24 cellular contexts compared by ENCODE assay signal in the genomic region with DNA sequence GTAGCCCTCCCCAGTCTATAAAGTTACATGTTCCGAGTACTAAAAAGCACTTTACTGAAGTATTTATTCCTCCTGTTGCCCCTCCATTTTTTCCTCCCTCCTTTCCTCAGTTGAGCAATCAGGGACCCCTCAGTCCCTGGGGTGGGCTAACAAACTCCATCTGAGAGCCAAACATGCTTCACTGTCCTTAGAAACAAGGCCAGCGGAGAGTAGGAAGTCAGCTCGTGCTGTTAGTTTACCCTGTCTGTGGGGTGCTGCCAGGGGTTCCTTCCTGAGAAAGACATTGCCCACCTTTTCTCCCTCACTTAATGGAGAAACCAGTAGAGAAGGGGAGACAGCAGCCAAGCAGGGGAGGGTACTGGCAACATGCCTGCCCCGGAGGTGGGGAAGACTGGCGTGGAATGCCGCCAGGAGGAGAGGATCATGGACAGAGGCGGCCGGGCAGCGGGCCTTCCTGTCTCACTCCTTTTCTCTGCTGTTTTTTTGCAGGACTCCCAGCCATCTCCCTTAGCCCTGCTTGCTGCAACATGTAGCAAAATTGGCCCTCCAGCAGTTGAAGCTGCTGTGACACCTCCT. TPM values are rescaled to one million over a fixed set of nuclear protein-coding genes. Genes with fewer than 3 reads are reported as not detected.
A peak's percentile ranks its signal among the peaks of the same experiment; 100 is the strongest.
DNase-seq lines count a peak whose midpoint lies in the region; ATAC-seq, FAIRE-seq and TF ChIP-seq lines count a peak whose summit lies in the region.
"Had no signal": no experiment of that assay in that cellular context is flagged by ENCODE, and none has a peak within 500 bp of the region (broad histone marks: within the 10 kb centered on the region; RNA-seq: fewer than 3 reads in every experiment).

No MANE protein-coding gene starts in this region.

- no peak overlapping the region for H2AFZ ChIP-seq in HCT116 (ENCODE audit: low read depth, low read length, poor library complexity, severe bottlenecking)
- H2AFZ ChIP-seq: hepatocyte had no signal

- 0 out of 2 replicates have a peak, but pooled peaks have one; percentile 26 for ATAC-seq in HCT116
- peak; percentile 72 for ATAC-seq in left ventricle myocardium superior
- no peak for ATAC-seq in lower lobe of right lung
- ATAC-seq in GM18511 (IDR thresholded peaks at IDR 0.05; ENCODE audit: unreplicated experiment): no peak
- ATAC-seq: activated CD8-positive, alpha-beta memory T cell treated with anti-CD3 and anti-CD28 coated beads, Interleukin-2, amount 10 ng/mL, durations not matched to agents 7 days and 5 days had no signal

- no peak for TF ChIP-seq RAD21 in HCT116 (IDR thresholded peaks at IDR 0.05; ENCODE audit: low read depth)

- H3K9ac ChIP-seq in HCT116 (ENCODE audit: low read length): no peak overlapping the region

- H3K9me2 ChIP-seq in HCT116 (ENCODE audit: insufficient read depth): no peaks in the 10 kb centered on the region

- no peak for TF ChIP-seq CTCF in HCT116 (IDR thresholded peaks at IDR 0.05 in 2 of 3, conservative IDR thresholded peaks at IDR 0.05 in 1 of 3; ENCODE audit: borderline replicate concordance in 1 of 3, insufficient read depth in 1 of 3, low read depth in 2 of 3, low read length in 2 of 3)
- no peak for TF ChIP-seq CTCF in bronchial epithelial cell (IDR thresholded peaks at IDR 0.05; ENCODE audit: insufficient read depth, low read length, severe bottlenecking)
- TF ChIP-seq CTCF in sigmoid colon (IDR thresholded peaks at IDR 0.05): no peak
- no peak for TF ChIP-seq CTCF in lower lobe of right lung (IDR thresholded peaks at IDR 0.05)

- RAD21 ChIA-PET in HCT116 (lab: Charles Lee; ENCODE audit: low non-redundant PET in 1 of 2, low total read pairs in 2 of 2, uncharacterized antibody in 2 of 2, unreplicated experiment in 2 of 2): no interaction called here

- no peak overlapping the region for H3K4me2 ChIP-seq in HCT116 (ENCODE audit: low read length)
- H3K4me2 ChIP-seq: hepatocyte had no signal

- TF ChIP-seq POLR2A in HCT116 (IDR thresholded peaks at IDR 0.05; ENCODE audit: borderline replicate concordance, extremely low read depth, insufficient read depth, insufficient read length) (no peak), sigmoid colon (IDR thresholded peaks at IDR 0.05) (no peak)

- intact Hi-C loops in HCT116 (cut with micrococcal nuclease): no loop called here
- intact Hi-C loops in left ventricle myocardium superior (cut with micrococcal nuclease): no loop called here
- intact Hi-C loops in sigmoid colon (cut with DNase I): no loop called here
- intact Hi-C loops in lower lobe of right lung (cut with DNase I): no loop called here

- CTCF ChIA-PET in HCT116 (lab: Charles Lee): no interaction called here

- TF ChIP-seq EP300 in sigmoid colon (IDR thresholded peaks at IDR 0.05): no peak

- H3K36me3 ChIP-seq in HCT116 (ENCODE audit: control insufficient read depth in 1 of 2, insufficient read depth in 2 of 2, low read length in 2 of 2) (no peaks in the 10 kb centered on the region), bronchial epithelial cell (ENCODE audit: control insufficient read depth, insufficient read depth, low read length) (no peaks in the 10 kb centered on the region), sigmoid colon (peaks cover 0 to 18% (median 2%) of the 10 kb centered on the region in 4 donors), lower lobe of right lung (peaks cover 22% of the 10 kb centered on the region)
- H3K36me3 ChIP-seq: thyroid gland had no signal

- H3K27ac ChIP-seq in HCT116 (ENCODE audit: low read depth, low read length) (no peak overlapping the region), sigmoid colon (peak overlapping the region; percentile 50 to 68 (median 54)), lower lobe of right lung (no peak overlapping the region)
- H3K27ac ChIP-seq: adrenal gland, hepatocyte had no signal

- no peaks in the 10 kb centered on the region for H4K20me1 ChIP-seq in HCT116 (ENCODE audit: insufficient read depth)

- DNase-seq in HCT116 (ENCODE audit: low read depth, low spot score) (no peak), bronchial epithelial cell (ENCODE audit: low read depth) (peak; percentile 34), left ventricle myocardium superior (peak; percentile 83), sigmoid colon (no peak), middle frontal gyrus (ENCODE audit: extremely low spot score, low spot score) (no peak), lower lobe of right lung (no peak), ecto neural progenitor cell (ENCODE audit: low spot score) (no peak)
- DNase-seq: activated CD8-positive, alpha-beta memory T cell treated with anti-CD3 and anti-CD28 coated beads, Interleukin-2, amount 10 ng/mL, durations not matched to agents 7 days and 5 days; activated effector memory CD4-positive, alpha-beta T cell treated with Interleukin-2 at 50 U/mL for 16 hours; adrenal gland; DND-41; endodermal cell; KBM-7; NCI-H2081 treated with DMSO at 0.1 percent for 48 hours; NCI-H510A; nephron progenitor cell; SW 1271 had no signal

- H3K79me2 ChIP-seq in HCT116 (ENCODE audit: insufficient read depth, low read length): no peaks in the 10 kb centered on the region

- H3K9me3 ChIP-seq in HCT116 (ENCODE audit: control insufficient read depth in 1 of 2, insufficient read depth in 1 of 2, low read depth in 1 of 2, low read length in 2 of 2) (no peaks in the 10 kb centered on the region), sigmoid colon (no peaks in the 10 kb centered on the region), lower lobe of right lung (no peaks in the 10 kb centered on the region)
- H3K9me3 ChIP-seq: adrenal gland, thyroid gland had no signal

- H3K27me3 ChIP-seq in HCT116 (ENCODE audit: insufficient read depth, low read length) (no peaks in the 10 kb centered on the region), bronchial epithelial cell (ENCODE audit: control insufficient read depth, insufficient read depth, low read length) (no peaks in the 10 kb centered on the region), sigmoid colon (no peaks in the 10 kb centered on the region), lower lobe of right lung (ENCODE audit: low read depth) (no peaks in the 10 kb centered on the region)
- H3K27me3 ChIP-seq: adrenal gland, hepatocyte, thyroid gland had no signal

- BruUV-seq in HCT116 (replicated peaks; lab: Mats Ljungman, UMichigan): no TSS peak

- no peaks in the 10 kb centered on the region for H3K4me1 ChIP-seq in HCT116 (ENCODE audit: control insufficient read depth in 1 of 2, insufficient read depth in 2 of 2, low read length in 2 of 2)
- H3K4me1 ChIP-seq in sigmoid colon: peaks cover 0 to 16% (median 3%) of the 10 kb centered on the region in 4 donors
- H3K4me1 ChIP-seq in lower lobe of right lung: peaks cover 15% of the 10 kb centered on the region

- no peak overlapping the region for H3K4me3 ChIP-seq in HCT116 (replicated peaks in 1 of 2; ENCODE audit: low read depth in 1 of 2, low read length in 2 of 2)
- H3K4me3 ChIP-seq in bronchial epithelial cell (ENCODE audit: low read depth, low read length): no peak overlapping the region
- no peak overlapping the region for H3K4me3 ChIP-seq in sigmoid colon
- no peak overlapping the region for H3K4me3 ChIP-seq in lower lobe of right lung
- H3K4me3 ChIP-seq: adrenal gland, hepatocyte, thyroid gland had no signal

- 90 to 92% methylated on average over 9 of the region's 9 CpGs for WGBS in sigmoid colon, 2 donors

- POLR2A ChIA-PET in HCT116 (lab: Charles Lee): no interaction called here

- peak; percentile 43 for FAIRE-seq in bronchial epithelial cell (lab: Jason Lieb, UNC)
- FAIRE-seq: H1, islet of Langerhans had no signal

TF ChIP-seq in HCT116, 20 proteins besides CTCF, POLR2A, EP300 and RAD21 (continues in another document):
- TF ChIP-seq ZFX (IDR thresholded peaks at IDR 0.05): no peak
- TF ChIP-seq ELF1 (IDR thresholded peaks at IDR 0.05; ENCODE audit: borderline replicate concordance, low read depth): no peak
- no peak for TF ChIP-seq SP1 (IDR thresholded peaks at IDR 0.05; ENCODE audit: low read depth)
- TF ChIP-seq CBX3 (IDR thresholded peaks at IDR 0.05; ENCODE audit: low read depth): no peak
- no peak for TF ChIP-seq FOSL1 (IDR thresholded peaks at IDR 0.05; ENCODE audit: low read depth)
- no peak for TF ChIP-seq EZH2 (IDR thresholded peaks at IDR 0.05)
- TF ChIP-seq JUND (IDR thresholded peaks at IDR 0.05): no peak
- TF ChIP-seq ZNF274 (IDR thresholded peaks at IDR 0.05; ENCODE audit: low read depth, low read length): no peak
- TF ChIP-seq EGR1 (IDR thresholded peaks at IDR 0.05; ENCODE audit: low read depth): no peak

RNA-seq across cellular contexts. Expression of gene SP2, which starts 19.7 kb away (rescaled TPM):
- total RNA-seq in HCT116 (2021; ENCODE audit: unreplicated experiment): 22.2 TPM
- polyA plus RNA-seq in HCT116 (2012): 26.8 and 27.2 TPM in 2 replicates
- total RNA-seq in bronchial epithelial cell: 1.1 and 1.7 TPM in 2 replicates
- 14.1 TPM for total RNA-seq in left ventricle myocardium superior
- total RNA-seq in sigmoid colon: 1 to 10 TPM; 3.0 to 8.3 (median 5.6) TPM
- polyA plus RNA-seq in sigmoid colon: 10 to 100 TPM; 13.8 to 19.2 (median 18.0) TPM
- 19.4 TPM for total RNA-seq in lower lobe of right lung

RNA-seq across cellular contexts. Expression of gene PNPO, which starts 25.6 kb away (rescaled TPM):
- total RNA-seq in HCT116 (2021; ENCODE audit: unreplicated experiment): 74.9 TPM
- 34.5 and 36.3 TPM in 2 replicates for polyA plus RNA-seq in HCT116 (2012)
- 23.7 and 25.3 TPM in 2 replicates for total RNA-seq in bronchial epithelial cell
- 31.3 TPM for total RNA-seq in left ventricle myocardium superior
- 10 to 100 TPM; 14.3 to 16.5 (median 15.2) TPM for total RNA-seq in sigmoid colon
- 10 to 100 TPM in 2 of 3 donors, 1 to 10 TPM in 1; 9.6 to 14.3 (median 12.0) TPM for polyA plus RNA-seq in sigmoid colon
- total RNA-seq in lower lobe of right lung: 29.2 TPM

RNA-seq across cellular contexts. Expression of gene PRR15L, which starts 41.9 kb away (rescaled TPM):
- total RNA-seq in HCT116 (2021; ENCODE audit: unreplicated experiment) (0.34 TPM), bronchial epithelial cell (1.6 and 9.1 TPM in 2 replicates), left ventricle myocardium superior (not detected), sigmoid colon (under 1 TPM in 1 of 4 donors, not detected in 3; 0.36 TPM), lower lobe of right lung (48.1 TPM)
- 0.84 and 0.99 TPM in 2 replicates for polyA plus RNA-seq in HCT116 (2012)
- polyA plus RNA-seq in sigmoid colon: 100 to 1,000 TPM; 211 to 334 (median 290) TPM
- total RNA-seq: activated CD8-positive, alpha-beta memory T cell treated with anti-CD3 and anti-CD28 coated beads, Interleukin-2, amount 10 ng/mL, durations not matched to agents 7 days and 5 days; cerebellum; pulmonary artery endothelial cell had no signal

RNA-seq across cellular contexts. Expression of gene CDK5RAP3, which starts 55.2 kb away (rescaled TPM):
- total RNA-seq in HCT116 (2021; ENCODE audit: unreplicated experiment) (255 TPM), bronchial epithelial cell (77.1 and 89.8 TPM in 2 replicates), left ventricle myocardium superior (50.8 TPM), sigmoid colon (100 to 1,000 TPM in 1 of 4 donors, 10 to 100 TPM in 3; 68.5 to 168 (median 73.0) TPM), lower lobe of right lung (161 TPM)
- 315 and 319 TPM in 2 replicates for polyA plus RNA-seq in HCT116 (2012)
- 100 to 1,000 TPM in 1 of 3 donors, 10 to 100 TPM in 2; 43.5 to 200 (median 49.9) TPM for polyA plus RNA-seq in sigmoid colon

Comparison
In these comparisons a context has a peak if more than half of its experiments do, and no peak if none do; other contexts are left out.
1. ATAC-seq: peak in HCT116 (single experiment) and left ventricle myocardium superior (single experiment); none in lower lobe of right lung (0 of 2) and GM18511 (single experiment).
2. DNase-seq: peak in bronchial epithelial cell (single experiment) and left ventricle myocardium superior (single experiment); none in HCT116 (single experiment), sigmoid colon (single experiment), middle frontal gyrus (single experiment), lower lobe of right lung (single experiment) and ecto neural progenitor cell (single experiment).
3. H3K27ac ChIP-seq: peak in sigmoid colon (4 of 4); none in HCT116 (single experiment) and lower lobe of right lung (single experiment).